In the genomic region with DNA sequence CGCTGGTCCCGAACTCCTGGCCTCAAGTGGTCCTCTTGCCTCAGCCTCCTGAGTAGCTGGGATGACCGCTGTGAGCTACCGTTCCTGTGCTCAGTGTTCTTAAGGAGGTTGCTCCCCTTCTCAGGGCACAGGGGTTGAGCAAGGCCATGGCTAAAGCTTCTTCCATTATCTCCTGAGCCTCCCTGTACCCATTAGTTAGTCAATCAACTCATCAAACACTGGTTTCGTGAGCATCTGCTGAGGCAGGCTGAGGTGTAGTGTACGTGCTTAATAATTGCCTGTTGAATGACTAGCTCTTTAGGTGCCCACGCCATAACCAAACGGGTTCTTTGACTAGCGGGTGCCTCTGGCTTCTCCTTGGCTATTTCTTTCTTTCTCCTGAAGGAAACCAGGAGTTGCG, we compare ENCODE assay signal across 10 cellular contexts. TPM values are rescaled to one million over a fixed set of nuclear protein-coding genes. Genes with fewer than 3 reads are reported as not detected.
A peak's percentile ranks its signal among the peaks of the same experiment; 100 is the strongest.
DNase-seq lines count a peak whose midpoint lies in the region; ATAC-seq, FAIRE-seq and TF ChIP-seq lines count a peak whose summit lies in the region.
"Had no signal": no experiment of that assay in that cellular context is flagged by ENCODE, and none has a peak within 500 bp of the region (broad histone marks: within the 10 kb centered on the region; RNA-seq: fewer than 3 reads in every experiment).

No MANE protein-coding gene starts in this region.

- H3K36me3 ChIP-seq in astrocyte (ENCODE audit: insufficient read depth, low read length) (no peaks in the 10 kb centered on the region), iPS-20b (ENCODE audit: insufficient read depth, low read depth, low read length) (no peaks in the 10 kb centered on the region), smooth muscle cell (ENCODE audit: low read depth) (no peaks in the 10 kb centered on the region)

- H3K4me3 Mint-ChIP-seq in HFFc6 (peak overlapping the region; percentile 73), astrocyte (ENCODE audit: unreplicated experiment) (no peak overlapping the region)
- H3K4me3 Mint-ChIP-seq: central memory CD8-positive, alpha-beta T cell had no signal

- no peaks in the 10 kb centered on the region for H3K9me3 ChIP-seq in astrocyte (ENCODE audit: insufficient read depth, low read depth, low read length)
- H3K9me3 ChIP-seq in iPS-20b (ENCODE audit: insufficient read depth, low read depth, low read length) = no peaks in the 10 kb centered on the region
- no peaks in the 10 kb centered on the region for H3K9me3 ChIP-seq in smooth muscle cell (replicated peaks; ENCODE audit: low read depth)

- peaks cover 35% of the 10 kb centered on the region for H3F3A ChIP-seq in smooth muscle cell (ENCODE audit: low read depth)

- TF ChIP-seq CTCF in HFFc6 (IDR thresholded peaks at IDR 0.05) (no peak), astrocyte (IDR thresholded peaks at IDR 0.05; ENCODE audit: insufficient read depth, low read depth, low read length) (no peak), smooth muscle cell (IDR thresholded peaks at IDR 0.05; ENCODE audit: borderline replicate concordance, insufficient read depth, poor library complexity, severe bottlenecking) (no peak), GM20000 (IDR thresholded peaks at IDR 0.05; ENCODE audit: extremely low read depth, missing control alignments) (no peak)

- H4K20me1 ChIP-seq in astrocyte (ENCODE audit: insufficient read depth, low read length) (peaks cover 15% of the 10 kb centered on the region), smooth muscle cell (ENCODE audit: low read depth) (peaks cover 22% of the 10 kb centered on the region)

- H3K27ac ChIP-seq in astrocyte (ENCODE audit: low read depth, low read length) (peak overlapping the region; percentile 100), iPS-20b (ENCODE audit: low read length) (no peak overlapping the region), smooth muscle cell (ENCODE audit: low read depth) (peak overlapping the region; percentile 98)

- peaks cover 42% of the 10 kb centered on the region for H3K36me3 Mint-ChIP-seq in HFFc6 (ENCODE audit: low read depth)
- H3K36me3 Mint-ChIP-seq in astrocyte (ENCODE audit: low read depth, unreplicated experiment) = peaks cover 12% of the 10 kb centered on the region
- H3K36me3 Mint-ChIP-seq: naive thymus-derived CD4-positive, alpha-beta T cell had no signal

- H3K4me1 Mint-ChIP-seq in HFFc6 (ENCODE audit: low read depth) (peaks cover 90% of the 10 kb centered on the region), astrocyte (ENCODE audit: low read depth, unreplicated experiment) (peaks cover 66% of the 10 kb centered on the region)

- no peak for ATAC-seq in GM19463 (IDR thresholded peaks at IDR 0.05; ENCODE audit: unreplicated experiment)

- peaks cover 41% of the 10 kb centered on the region for H3K4me1 ChIP-seq in astrocyte (ENCODE audit: insufficient read depth, low read length)
- H3K4me1 ChIP-seq in iPS-20b (ENCODE audit: insufficient read depth, low read length) = peaks cover 11% of the 10 kb centered on the region
- H3K4me1 ChIP-seq in smooth muscle cell (ENCODE audit: low read depth) = peaks cover 14% of the 10 kb centered on the region

- H2AFZ ChIP-seq in astrocyte (ENCODE audit: low read depth, low read length) (no peak overlapping the region), smooth muscle cell (ENCODE audit: low read depth) (no peak overlapping the region)

- peak overlapping the region; percentile 51 for H3K4me2 ChIP-seq in astrocyte (ENCODE audit: low read length)
- peak overlapping the region; percentile 68 for H3K4me2 ChIP-seq in smooth muscle cell

- H3K79me2 ChIP-seq in astrocyte (ENCODE audit: insufficient read depth, low read length) (peaks cover 4% of the 10 kb centered on the region), smooth muscle cell (ENCODE audit: low read depth) (no peaks in the 10 kb centered on the region)

- H3K4me3 ChIP-seq in astrocyte (ENCODE audit: insufficient read depth, low read depth, low read length) (no peak overlapping the region), iPS-20b (ENCODE audit: low read length) (no peak overlapping the region; the same call in 1 of the 2 replicates), smooth muscle cell (no peak overlapping the region)

- H3K9ac ChIP-seq in astrocyte (ENCODE audit: low read length) (peak overlapping the region; percentile 85), iPS-20b (ENCODE audit: low read depth, low read length) (peak overlapping the region; percentile 38; the same call in 1 of the 2 replicates), smooth muscle cell (ENCODE audit: low read depth) (peak overlapping the region; percentile 81)

- DNase-seq in HFFc6 (peak; percentile 33), astrocyte (ENCODE audit: low read depth) (no peak), smooth muscle cell (lab: John Stamatoyannopoulos, UW; ENCODE audit: unreplicated experiment) (no peak), GM20000 (ENCODE audit: low spot score) (no peak), foreskin melanocyte (no peak), NCI-H2029 treated with DMSO at 0.1 percent for 48 hours (lab: John Stamatoyannopoulos, UW) (no peak)

- no peaks in the 10 kb centered on the region for H3K27me3 ChIP-seq in astrocyte (ENCODE audit: insufficient read depth, low read length)
- no peaks in the 10 kb centered on the region for H3K27me3 ChIP-seq in iPS-20b (ENCODE audit: insufficient read depth, low read length)
- H3K27me3 ChIP-seq in smooth muscle cell (ENCODE audit: low read depth) = no peaks in the 10 kb centered on the region

- H3K27me3 Mint-ChIP-seq in HFFc6 (ENCODE audit: insufficient read depth) = peaks cover 73% of the 10 kb centered on the region
- H3K27me3 Mint-ChIP-seq in astrocyte (ENCODE audit: low read depth, unreplicated experiment) = no peaks in the 10 kb centered on the region
- H3K27me3 Mint-ChIP-seq: central memory CD8-positive, alpha-beta T cell; naive thymus-derived CD4-positive, alpha-beta T cell had no signal

- H3K9me3 Mint-ChIP-seq in HFFc6 = peaks cover 22% of the 10 kb centered on the region
- peaks cover 3% of the 10 kb centered on the region for H3K9me3 Mint-ChIP-seq in astrocyte (ENCODE audit: unreplicated experiment)
- H3K9me3 Mint-ChIP-seq: central memory CD8-positive, alpha-beta T cell had no signal

- no peak for FAIRE-seq in astrocyte (lab: Jason Lieb, UNC)

- WGBS in smooth muscle cell (ENCODE audit: low lambda C conversion rate) = 84% methylated on average over 10 of the region's 10 CpGs

- H3K27ac Mint-ChIP-seq in HFFc6 (peak overlapping the region; percentile 100), astrocyte (ENCODE audit: unreplicated experiment) (peak overlapping the region; percentile 98)

RNA-seq across cellular contexts. Expression of gene SGCA, which starts 11.7 kb away (rescaled TPM):
- under 1 TPM; 0.28 to 0.91 (median 0.76) TPM for total RNA-seq in HFFc6 (2021; fragmentation: NEBNext Ultra II Directional; extraction: Animal tissue kit (Norgen Biotek cat#: 25700))
- total RNA-seq in astrocyte (0.32 TPM in 1 of 2 replicates, not detected in the other), smooth muscle cell (0.99 TPM in 1 of 2 replicates, not detected in the other)
- polyA plus RNA-seq in smooth muscle cell = 1.4 and 2.1 TPM in 2 replicates
- polyA plus RNA-seq: naive thymus-derived CD4-positive, alpha-beta T cell had no signal

RNA-seq across cellular contexts. Expression of gene COL1A1, which starts 24.0 kb away (rescaled TPM):
- total RNA-seq in HFFc6 (2021; fragmentation: NEBNext Ultra II Directional; extraction: Animal tissue kit (Norgen Biotek cat#: 25700)) = 1,000 to 10,000 TPM; 4,948 to 7,804 (median 5,240) TPM
- total RNA-seq in astrocyte = 12,796 and 18,656 TPM in 2 replicates
- total RNA-seq in smooth muscle cell = 3,848 and 4,141 TPM in 2 replicates
- polyA plus RNA-seq in smooth muscle cell = 18,306 and 25,649 TPM in 2 replicates
- polyA plus RNA-seq: naive thymus-derived CD4-positive, alpha-beta T cell had no signal

RNA-seq across cellular contexts. Expression of gene PPP1R9B, which starts 27.0 kb away (rescaled TPM):
- 10 to 100 TPM; 66.4 to 78.5 (median 68.7) TPM for total RNA-seq in HFFc6 (2021; fragmentation: NEBNext Ultra II Directional; extraction: Animal tissue kit (Norgen Biotek cat#: 25700))
- 73.6 and 75.9 TPM in 2 replicates for total RNA-seq in astrocyte
- 20.8 and 21.8 TPM in 2 replicates for total RNA-seq in smooth muscle cell
- 6.7 and 10.2 TPM in 2 replicates for polyA plus RNA-seq in smooth muscle cell

RNA-seq across cellular contexts. Expression of gene SAMD14, which starts 47.5 kb away (rescaled TPM):
- 10 to 100 TPM in 4 of 6 experiments, 1 to 10 TPM in 2; 4.3 to 14.1 (median 11.4) TPM for total RNA-seq in HFFc6 (2021; fragmentation: NEBNext Ultra II Directional; extraction: Animal tissue kit (Norgen Biotek cat#: 25700))
- total RNA-seq in astrocyte (9.7 and 10.8 TPM in 2 replicates), smooth muscle cell (6.3 and 39.1 TPM in 2 replicates)
- polyA plus RNA-seq in smooth muscle cell = 13.7 and 21.1 TPM in 2 replicates
- polyA plus RNA-seq: naive thymus-derived CD4-positive, alpha-beta T cell had no signal
